In genomic region chr3:98519351-98519750, GRCh38 we compare ENCODE assay signal across 16 cellular contexts. TPM values are rescaled to one million over a fixed set of nuclear protein-coding genes. Genes with fewer than 3 reads are reported as not detected.
A peak's percentile ranks its signal among the peaks of the same experiment; 100 is the strongest.
DNase-seq lines count a peak whose midpoint lies in the region; ATAC-seq, FAIRE-seq and TF ChIP-seq lines count a peak whose summit lies in the region.
"Had no signal": no experiment of that assay in that cellular context is flagged by ENCODE, and none has a peak within 500 bp of the region (broad histone marks: within the 10 kb centered on the region; RNA-seq: fewer than 3 reads in every experiment).

No MANE protein-coding gene starts in this region.

- no peak overlapping the region for H3K27ac ChIP-seq in CD4-positive, alpha-beta memory T cell (ENCODE audit: low read depth, low read length)
- H3K27ac ChIP-seq in GM23338 (ENCODE audit: low read depth) (no peak overlapping the region), A673 (ENCODE audit: low read depth, low read length, poor library complexity, severe bottlenecking) (no peak overlapping the region), gastroesophageal sphincter (no peak overlapping the region)
- H3K27ac ChIP-seq: C4-2B, foreskin keratinocyte, RWPE1, testis, VCaP had no signal

- H3K27me3 Mint-ChIP-seq in CD4-positive, alpha-beta memory T cell, result no peaks in the 10 kb centered on the region
- no peaks in the 10 kb centered on the region for H3K27me3 Mint-ChIP-seq in GM23338 (ENCODE audit: insufficient read depth, low read depth, poor library complexity)
- no peaks in the 10 kb centered on the region for H3K27me3 Mint-ChIP-seq in activated naive CD8-positive, alpha-beta T cell treated with anti-CD3 and anti-CD28 coated beads, Interleukin-2, amount 10 ng/mL, durations not matched to agents 7 days and 5 days

- ATAC-seq in GM23338, result no peak
- no peak for ATAC-seq in activated naive CD8-positive, alpha-beta T cell treated with anti-CD3 and anti-CD28 coated beads, Interleukin-2, amount 10 ng/mL, durations not matched to agents 7 days and 5 days (ENCODE audit: low read depth)
- no peak for ATAC-seq in gastroesophageal sphincter
- ATAC-seq: foreskin keratinocyte, right cardiac atrium had no signal

- no peaks in the 10 kb centered on the region for H3F3A ChIP-seq in GM23338 (replicated peaks; ENCODE audit: low read depth)

- no peak for TF ChIP-seq POLR2A in gastroesophageal sphincter (IDR thresholded peaks at IDR 0.05)

- no peaks in the 10 kb centered on the region for H3K9me3 ChIP-seq in CD4-positive, alpha-beta memory T cell (ENCODE audit: control insufficient read depth in 1 of 2, low read length in 2 of 2)
- no peaks in the 10 kb centered on the region for H3K9me3 ChIP-seq in A673 (ENCODE audit: low read depth, low read length, poor library complexity, severe bottlenecking)
- H3K9me3 ChIP-seq in gastroesophageal sphincter, result no peaks in the 10 kb centered on the region
- H3K9me3 ChIP-seq: testis had no signal

- peaks cover 62 to 69% of the 10 kb centered on the region in 2 donors for H3K36me3 Mint-ChIP-seq in CD4-positive, alpha-beta memory T cell
- H3K36me3 Mint-ChIP-seq in GM23338 (ENCODE audit: low read depth), result peaks cover 39% of the 10 kb centered on the region
- peaks cover 81% of the 10 kb centered on the region for H3K36me3 Mint-ChIP-seq in activated naive CD8-positive, alpha-beta T cell treated with anti-CD3 and anti-CD28 coated beads, Interleukin-2, amount 10 ng/mL, durations not matched to agents 7 days and 5 days

- peaks cover 49% of the 10 kb centered on the region for H3K79me2 ChIP-seq in GM23338 (replicated peaks; ENCODE audit: insufficient read depth)

- peaks cover 13% of the 10 kb centered on the region for H4K20me1 ChIP-seq in GM23338 (replicated peaks; ENCODE audit: insufficient read depth)

- H3K27me3 ChIP-seq in CD4-positive, alpha-beta memory T cell (ENCODE audit: insufficient read depth, low read length), result no peaks in the 10 kb centered on the region
- H3K27me3 ChIP-seq in GM23338 (ENCODE audit: insufficient read depth) (no peaks in the 10 kb centered on the region), A673 (replicated peaks; ENCODE audit: insufficient read depth, low read depth, low read length, poor library complexity) (no peaks in the 10 kb centered on the region), gastroesophageal sphincter (no peaks in the 10 kb centered on the region)
- H3K27me3 ChIP-seq: foreskin keratinocyte, testis had no signal

- peak overlapping the region; percentile 26 to 99 (median 72) for H3K4me3 Mint-ChIP-seq in CD4-positive, alpha-beta memory T cell
- no peak overlapping the region; the same call in 2 of the 3 replicates for H3K4me3 Mint-ChIP-seq in GM23338
- H3K4me3 Mint-ChIP-seq in activated naive CD8-positive, alpha-beta T cell treated with anti-CD3 and anti-CD28 coated beads, Interleukin-2, amount 10 ng/mL, durations not matched to agents 7 days and 5 days, result peak overlapping the region; percentile 99

- H3K36me3 ChIP-seq in CD4-positive, alpha-beta memory T cell (ENCODE audit: insufficient read depth, low read length), result peaks cover 50% of the 10 kb centered on the region
- peaks cover 3% of the 10 kb centered on the region; the same call in 1 of the 2 replicates for H3K36me3 ChIP-seq in GM23338 (ENCODE audit: insufficient read depth)
- H3K36me3 ChIP-seq in A673 (ENCODE audit: insufficient read depth, low read length, poor library complexity, severe bottlenecking), result peaks cover 36% of the 10 kb centered on the region
- H3K36me3 ChIP-seq in gastroesophageal sphincter, result peaks cover 3 to 55% of the 10 kb centered on the region in 2 donors

- H3K4me1 Mint-ChIP-seq in CD4-positive, alpha-beta memory T cell, result peaks cover 44 to 74% (median 63%) of the 10 kb centered on the region in 4 donors
- peaks cover 33% of the 10 kb centered on the region for H3K4me1 Mint-ChIP-seq in GM23338
- H3K4me1 Mint-ChIP-seq in activated naive CD8-positive, alpha-beta T cell treated with anti-CD3 and anti-CD28 coated beads, Interleukin-2, amount 10 ng/mL, durations not matched to agents 7 days and 5 days, result peaks cover 55% of the 10 kb centered on the region

- H3K4me3 ChIP-seq in CD4-positive, alpha-beta memory T cell (ENCODE audit: low read length in 2 of 2), result peak overlapping the region in 1 of 2 donors; percentile 12
- H3K4me3 ChIP-seq in GM23338 (no peak overlapping the region), A673 (ENCODE audit: low read depth, low read length, poor library complexity, severe bottlenecking) (no peak overlapping the region), gastroesophageal sphincter (no peak overlapping the region)
- H3K4me3 ChIP-seq: testis had no signal

- no peak for TF ChIP-seq EP300 in gastroesophageal sphincter (IDR thresholded peaks at IDR 0.05)

- CTCF ChIA-PET in CD4-positive, alpha-beta memory T cell (lab: Charles Lee; ENCODE audit: partially characterized antibody), result interaction anchor here (0.6 to 5.6 kb wide), 4 partner anchors 19 to 77 kb away, joined by 3 to 46 read pairs (median 15); no protein-coding TSS in a partner anchor
- CTCF ChIA-PET in A673 (lab: Charles Lee), result no interaction called here

- no peaks in the 10 kb centered on the region for H3K9me2 ChIP-seq in GM23338 (ENCODE audit: insufficient read depth)

- H3K9me3 Mint-ChIP-seq in CD4-positive, alpha-beta memory T cell, result peaks cover 0 to 3% (median 0%) of the 10 kb centered on the region in 8 donors
- no peaks in the 10 kb centered on the region for H3K9me3 Mint-ChIP-seq in GM23338
- H3K9me3 Mint-ChIP-seq in activated naive CD8-positive, alpha-beta T cell treated with anti-CD3 and anti-CD28 coated beads, Interleukin-2, amount 10 ng/mL, durations not matched to agents 7 days and 5 days, result no peaks in the 10 kb centered on the region

- peak overlapping the region; percentile 74 to 95 (median 81) for H3K27ac Mint-ChIP-seq in CD4-positive, alpha-beta memory T cell
- peak overlapping the region; percentile 79 for H3K27ac Mint-ChIP-seq in GM23338
- H3K27ac Mint-ChIP-seq in activated naive CD8-positive, alpha-beta T cell treated with anti-CD3 and anti-CD28 coated beads, Interleukin-2, amount 10 ng/mL, durations not matched to agents 7 days and 5 days, result peak overlapping the region; percentile 72

- DNase-seq in CD4-positive, alpha-beta memory T cell, result no peak
- DNase-seq in GM23338 (ENCODE audit: low spot score) (no peak), kidney glomerular epithelial cell (lab: John Stamatoyannopoulos, UW) (peak; percentile 6), A673 (ENCODE audit: low spot score) (no peak), frontal cortex (ENCODE audit: low spot score in 2 of 2) (no peak), DMS153 (lab: John Stamatoyannopoulos, UW) (no peak)
- no peak for DNase-seq in activated naive CD8-positive, alpha-beta T cell treated with anti-CD3 and anti-CD28 coated beads, Interleukin-2, amount 10 ng/mL, durations not matched to agents 7 days and 5 days
- DNase-seq: activated gamma-delta T cell, foreskin keratinocyte, NCI-H1694 treated with DMSO at 0.1 percent for 48 hours, right cardiac atrium, testis had no signal

- FAIRE-seq in frontal cortex (lab: Jason Lieb, UNC), result no peak

- no peak overlapping the region for H2AFZ ChIP-seq in GM23338

- no TSS peak for BruUV-seq in A673 (replicated peaks; lab: Mats Ljungman, UMichigan)

- TF ChIP-seq CTCF in GM23338 (conservative IDR thresholded peaks at IDR 0.05; ENCODE audit: low read depth in 2 of 2), result no peak
- no peak for TF ChIP-seq CTCF in A673 (conservative IDR thresholded peaks at IDR 0.05; ENCODE audit: low read depth, low read length)
- no peak for TF ChIP-seq CTCF in gastroesophageal sphincter (IDR thresholded peaks at IDR 0.05)

- POLR2A ChIA-PET in CD4-positive, alpha-beta memory T cell (lab: Charles Lee; ENCODE audit: partially characterized antibody), result interaction anchor here (1.9 to 28.2 kb wide), 2 partner anchors 39 to 51 kb away, joined by 4 to 680 read pairs; no protein-coding TSS in a partner anchor
- POLR2A ChIA-PET in activated naive CD8-positive, alpha-beta T cell treated with anti-CD3 and anti-CD28 coated beads, Interleukin-2, amount 10 ng/mL, durations not matched to agents 7 days and 5 days (lab: Charles Lee), result interaction anchor here (1.3 to 6.0 kb wide), 2 partner anchors 38 to 46 kb away, joined by 5 to 92 read pairs; no protein-coding TSS in a partner anchor
- POLR2A ChIA-PET in A673 (lab: Charles Lee; ENCODE audit: low non-redundant PET), result no interaction called here

- H3K4me2 ChIP-seq in GM23338, result no peak overlapping the region

- WGBS in gastroesophageal sphincter (ENCODE audit: low coverage in 1 of 2), 2 donors, result 91 to 95% methylated on average over 1 of the region's 1 CpG

- peaks cover 69% of the 10 kb centered on the region for H3K4me1 ChIP-seq in CD4-positive, alpha-beta memory T cell (ENCODE audit: insufficient read depth, low read length)
- H3K4me1 ChIP-seq in GM23338 (ENCODE audit: insufficient read depth) (peaks cover 26% of the 10 kb centered on the region), A673 (ENCODE audit: insufficient read depth, low read length, poor library complexity, severe bottlenecking) (no peaks in the 10 kb centered on the region), gastroesophageal sphincter (peaks cover 0 to 34% (median 6%) of the 10 kb centered on the region in 3 donors)
- H3K4me1 ChIP-seq: testis had no signal

- intact Hi-C loops in CD4-positive, alpha-beta memory T cell (cut with micrococcal nuclease), result no loop called here
- intact Hi-C loops in A673 (cut with micrococcal nuclease; ENCODE audit: unreplicated experiment), result no loop called here

RNA-seq across cellular contexts. Expression of gene CLDND1, which starts 3.4 kb away (rescaled TPM):
- total RNA-seq in CD4-positive, alpha-beta memory T cell, result 100 to 1,000 TPM; 421 to 431 TPM
- 100 to 1,000 TPM; 149 to 246 TPM for polyA plus RNA-seq in CD4-positive, alpha-beta memory T cell
- 92.7 and 99.9 TPM in 2 replicates for total RNA-seq in GM23338 (2014; rRNA removed; shearing (Covaris generic))
- polyA plus RNA-seq in GM23338 (2016; fragmentation: Nextera tagmentation; extraction: Ambion mirVana), result 57.5 and 59.8 TPM in 2 replicates
- total RNA-seq in activated naive CD8-positive, alpha-beta T cell treated with anti-CD3 and anti-CD28 coated beads, Interleukin-2, amount 10 ng/mL, durations not matched to agents 7 days and 5 days, result 100 to 1,000 TPM; 534 to 542 TPM
- 90.7 and 95.6 TPM in 2 replicates for total RNA-seq in A673 (2021)
- total RNA-seq in frontal cortex, result 124 TPM
- 100 to 1,000 TPM; 117 to 228 (median 183) TPM for total RNA-seq in gastroesophageal sphincter

RNA-seq across cellular contexts. Expression of gene GPR15, which starts 12.4 kb away (rescaled TPM):
- 10 to 100 TPM; 31.2 to 32.0 TPM for total RNA-seq in CD4-positive, alpha-beta memory T cell
- polyA plus RNA-seq in CD4-positive, alpha-beta memory T cell, result 10 to 100 TPM; 12.9 to 14.2 TPM
- not detected in 2 replicates for total RNA-seq in GM23338 (2014; rRNA removed; shearing (Covaris generic))
- polyA plus RNA-seq in GM23338 (2016; fragmentation: Nextera tagmentation; extraction: Ambion mirVana), result 0.35 TPM in 1 of 2 replicates, not detected in the other
- 10 to 100 TPM; 40.6 to 44.1 TPM for total RNA-seq in activated naive CD8-positive, alpha-beta T cell treated with anti-CD3 and anti-CD28 coated beads, Interleukin-2, amount 10 ng/mL, durations not matched to agents 7 days and 5 days
- total RNA-seq in A673 (2021), result not detected in 2 replicates
- not detected for total RNA-seq in frontal cortex
- total RNA-seq in gastroesophageal sphincter, result not detected
- total RNA-seq: foreskin keratinocyte, right cardiac atrium, testis had no signal
- polyA plus RNA-seq: foreskin keratinocyte, right cardiac atrium had no signal

RNA-seq across cellular contexts. Expression of gene OR5K2, which starts 21.9 kb away (rescaled TPM):
- total RNA-seq in CD4-positive, alpha-beta memory T cell, result not detected
- not detected for polyA plus RNA-seq in CD4-positive, alpha-beta memory T cell
- not detected in 2 replicates for total RNA-seq in GM23338 (2014; rRNA removed; shearing (Covaris generic))
- not detected in 2 replicates for polyA plus RNA-seq in GM23338 (2016; fragmentation: Nextera tagmentation; extraction: Ambion mirVana)
- not detected for total RNA-seq in activated naive CD8-positive, alpha-beta T cell treated with anti-CD3 and anti-CD28 coated beads, Interleukin-2, amount 10 ng/mL, durations not matched to agents 7 days and 5 days
- not detected in 2 replicates for total RNA-seq in A673 (2021)
- not detected for total RNA-seq in frontal cortex
- not detected for total RNA-seq in gastroesophageal sphincter
- total RNA-seq: foreskin keratinocyte, right cardiac atrium, testis had no signal
- polyA plus RNA-seq: foreskin keratinocyte, right cardiac atrium had no signal

RNA-seq across cellular contexts. Expression of gene OR5K1, which starts 56.4 kb away (rescaled TPM):
- total RNA-seq in CD4-positive, alpha-beta memory T cell, result not detected
- not detected for polyA plus RNA-seq in CD4-positive, alpha-beta memory T cell
- not detected in 2 replicates for total RNA-seq in GM23338 (2014; rRNA removed; shearing (Covaris generic))
- not detected in 2 replicates for polyA plus RNA-seq in GM23338 (2016; fragmentation: Nextera tagmentation; extraction: Ambion mirVana)
- not detected for total RNA-seq in activated naive CD8-positive, alpha-beta T cell treated with anti-CD3 and anti-CD28 coated beads, Interleukin-2, amount 10 ng/mL, durations not matched to agents 7 days and 5 days
- not detected in 2 replicates for total RNA-seq in A673 (2021)
- not detected for total RNA-seq in frontal cortex
- total RNA-seq in gastroesophageal sphincter, result not detected
- total RNA-seq: foreskin keratinocyte, right cardiac atrium, testis had no signal
- polyA plus RNA-seq: foreskin keratinocyte, right cardiac atrium had no signal

Comparison
In these comparisons a context has a peak if more than half of its experiments do, and no peak if none do; other contexts are left out.
1. RNA of gene GPR15, which starts 12.4 kb away (total RNA-seq): 40.6 to 44.1 TPM in activated naive CD8-positive, alpha-beta T cell treated with anti-CD3 and anti-CD28 coated beads, Interleukin-2, amount 10 ng/mL, durations not matched to agents 7 days and 5 days and 31.2 to 32.0 TPM in CD4-positive, alpha-beta memory T cell; not detected in GM23338, not detected in A673, not detected in frontal cortex (single experiment) and not detected in gastroesophageal sphincter; every median in the first group is over 10 times any median in the second.
2. Peak in every context shown above with its lines, with median percentiles within 50 percentile points of each other: H3K27ac Mint-ChIP-seq.